Comparison of ENCODE assay signal across 8 cellular contexts in genomic region chr6:53544500-53545308, GRCh38. TPM values are rescaled to one million over a fixed set of nuclear protein-coding genes. Genes with fewer than 3 reads are reported as not detected.
DNase-seq lines count a peak whose midpoint lies in the region; ATAC-seq and TF ChIP-seq lines count a peak whose summit lies in the region.

TSS of gene GCLC (minus strand) at chr6:53545101. CDS start at chr6:53544645, 456 bp downstream.

- peaks cover 2 to 9% (median 5%) of the 10 kb centered on the region in 3 donors for H3K27me3 Mint-ChIP-seq in CD14-positive monocyte (ENCODE audit: low read depth in 3 of 3)

- H3K36me3 ChIP-seq in right lobe of liver, result peaks cover 0 to 3% (median 0%) of the 10 kb centered on the region in 4 donors

- H3K9me3 Mint-ChIP-seq in CD14-positive monocyte, result peaks cover 0 to 2% (median 0%) of the 10 kb centered on the region in 7 donors

- H3K27me3 ChIP-seq in right lobe of liver, result no peaks in the 10 kb centered on the region

- peak within 1 kb of the TSS; percentile 95 to 96 (median 96) for H3K27ac ChIP-seq in right lobe of liver

- peak within 1 kb of the TSS; percentile 79 to 92 (median 91) for H3K27ac Mint-ChIP-seq in CD14-positive monocyte

- peak; percentile 86 for DNase-seq in CD14-positive monocyte (ENCODE audit: low spot score)
- peak; percentile 98 for DNase-seq in NCI-H69 (lab: John Stamatoyannopoulos, UW)
- DNase-seq in activated CD4-positive, alpha-beta T cell treated with anti-CD3 and anti-CD28 coated beads, Interleukin-2, amount 50 U/mL, for 4 hours, result peak; percentile 79 to 83
- peak; percentile 88 to 97 for DNase-seq in dermis microvascular lymphatic vessel endothelial cell (ENCODE audit: low read depth in 2 of 2)
- peak; percentile 94 to 96 (median 96) for DNase-seq in right lobe of liver
- peak; percentile 85 to 86 for DNase-seq in stimulated activated CD4-positive, alpha-beta T cell treated with anti-CD3 and anti-CD28 coated beads, Interleukin-4, amount 100 ng/mL, for 4 hours

- 0% methylated on average over 11 of the region's 100 CpGs for WGBS in right lobe of liver (ENCODE audit: insufficient coverage, low coverage, low lambda C conversion rate, missing lambda C conversion rate)

- peak within 1 kb of the TSS; percentile 97 for H3K4me3 Mint-ChIP-seq in CD14-positive monocyte

- peaks cover 0 to 46% (median 8%) of the 10 kb centered on the region in 4 donors for H3K4me1 ChIP-seq in right lobe of liver

- peaks cover 5 to 10% of the 10 kb centered on the region in 2 donors for H3K36me3 Mint-ChIP-seq in CD14-positive monocyte

- peaks cover 56% of the 10 kb centered on the region for H3K4me1 Mint-ChIP-seq in CD14-positive monocyte

- ATAC-seq in GM19328 (IDR thresholded peaks at IDR 0.05; ENCODE audit: unreplicated experiment) (peak; percentile 54), HG03520 (IDR thresholded peaks at IDR 0.05; ENCODE audit: unreplicated experiment) (peak; percentile 50), right lobe of liver (peak; percentile 68 to 75 (median 70))

- intact Hi-C loops in CD14-positive monocyte (cut with micrococcal nuclease), result loop anchor here (2.0 to 5.0 kb wide), 3 partner anchors 48 to 106 kb away; no protein-coding TSS in a partner anchor
- intact Hi-C loops in right lobe of liver (cut with DNase I), result no loop called here

- TF ChIP-seq CTCF in CD14-positive monocyte (IDR thresholded peaks at IDR 0.05) (peak; percentile 89), right lobe of liver (IDR thresholded peaks at IDR 0.05) (peak; percentile 58 to 77 (median 68))

- peak within 1 kb of the TSS; percentile 76 to 91 (median 89) for H3K4me3 ChIP-seq in right lobe of liver

- TF ChIP-seq POLR2A in right lobe of liver (IDR thresholded peaks at IDR 0.05), result peak; percentile 98

- no peaks in the 10 kb centered on the region for H3K9me3 ChIP-seq in right lobe of liver

RNA-seq across cellular contexts. Expression of gene GCLC, which starts in this region (rescaled TPM):
- 10 to 100 TPM in 1 of 2 donors, 1 to 10 TPM in 1; 6.4 to 10.1 TPM for polyA plus RNA-seq in CD14-positive monocyte
- 19.0 and 22.6 TPM in 2 replicates for total RNA-seq in dermis microvascular lymphatic vessel endothelial cell
- 100 to 1,000 TPM in 4 of 6 experiments, 10 to 100 TPM in 2; 56.8 to 140 (median 103) TPM for total RNA-seq in right lobe of liver

Comparison
In these comparisons a context has a peak if more than half of its experiments do, and no peak if none do; other contexts are left out.
1. Peak in every context shown above with its lines: DNase-seq, ATAC-seq, H3K4me3 ChIP-seq and H3K27ac ChIP-seq.
2. intact Hi-C loops: an anchor here in CD14-positive monocyte (2.0 to 5.0 kb wide); none called in right lobe of liver.